Comparison of ENCODE assay signal across 8 cellular contexts in genomic region chr2:216108967-216109921, GRCh38. TPM values are rescaled to one million over a fixed set of nuclear protein-coding genes. Genes with fewer than 3 reads are reported as not detected.
DNase-seq lines count a peak whose midpoint lies in the region; ATAC-seq, FAIRE-seq and TF ChIP-seq lines count a peak whose summit lies in the region.

Gene XRCC5 (plus strand): TSS chr2:216109348. CDS start chr2:216109437, 89 bp downstream.

- WGBS in SK-N-SH (ENCODE audit: low lambda C conversion rate) = 1% methylated on average over 49 of the region's 57 CpGs
- WGBS in neuronal stem cell (ENCODE audit: extremely low coverage in 2 of 2, insufficient read length in 2 of 2, insufficient replicate concordance in 1 of 2), 2 donors = no CpG with 5 or more reads among the region's 57 CpGs

- H3K27me3 Mint-ChIP-seq in activated naive CD4-positive, alpha-beta T cell treated with anti-CD3 and anti-CD28 coated beads, Interleukin-2, amount 10 ng/mL, durations not matched to agents 7 days and 5 days = peaks cover 4% of the 10 kb centered on the region

- no peaks in the 10 kb centered on the region for H3K79me1 ChIP-seq in neuronal stem cell (ENCODE audit: low read depth, low read length)

- peaks cover 19% of the 10 kb centered on the region for H3F3A ChIP-seq in SK-N-SH (replicated peaks; ENCODE audit: insufficient read depth)

- peak within 1 kb of the TSS; percentile 99 for H3K4me3 Mint-ChIP-seq in activated naive CD4-positive, alpha-beta T cell treated with anti-CD3 and anti-CD28 coated beads, Interleukin-2, amount 10 ng/mL, durations not matched to agents 7 days and 5 days

- H3K9ac ChIP-seq in SK-N-SH (peak within 1 kb of the TSS; percentile 92), neuronal stem cell (ENCODE audit: low read depth, low read length, poor library complexity) (peak within 1 kb of the TSS; percentile 91), subcutaneous abdominal adipose tissue (ENCODE audit: low read length in 5 of 5) (peak within 1 kb of the TSS; percentile 88 to 99 (median 97))

- H3K9me2 ChIP-seq in SK-N-SH = no peaks in the 10 kb centered on the region

- no peak within 1 kb of the TSS for H4K91ac ChIP-seq in neuronal stem cell (ENCODE audit: low read depth, low read length, poor library complexity)

- H4K20me1 ChIP-seq in SK-N-SH (ENCODE audit: insufficient read depth) = peaks cover 11% of the 10 kb centered on the region

- H3K4me2 ChIP-seq in SK-N-SH (peak within 1 kb of the TSS; percentile 86), neuronal stem cell (ENCODE audit: insufficient read depth, low read length, poor library complexity, severe bottlenecking) (peak within 1 kb of the TSS; percentile 60)

- peaks cover 9 to 23% of the 10 kb centered on the region in 2 experiments for H3K4me1 ChIP-seq in SK-N-SH (ENCODE audit: control insufficient read depth in 1 of 2, insufficient read depth in 2 of 2, low read depth in 1 of 2, low read length in 1 of 2)
- H3K4me1 ChIP-seq in neuronal stem cell (ENCODE audit: control insufficient read depth in 2 of 2, insufficient read depth in 1 of 2, low read depth in 1 of 2, low read length in 2 of 2) = peaks cover 17 to 26% of the 10 kb centered on the region in 2 donors
- peaks cover 2 to 30% (median 25%) of the 10 kb centered on the region in 5 donors for H3K4me1 ChIP-seq in subcutaneous abdominal adipose tissue (ENCODE audit: control insufficient read depth in 5 of 5, insufficient read depth in 5 of 5, low read length in 5 of 5)

- FAIRE-seq in frontal cortex (lab: Jason Lieb, UNC) = peak; percentile 82

- no peak within 1 kb of the TSS for H3K4ac ChIP-seq in neuronal stem cell (ENCODE audit: low read length)

- H3K27ac ChIP-seq in SK-N-SH (ENCODE audit: low read depth in 2 of 2, low read length in 1 of 2) (peak within 1 kb of the TSS; percentile 89 to 96), neuronal stem cell (replicated peaks; ENCODE audit: low read length) (peak within 1 kb of the TSS; percentile 71), subcutaneous abdominal adipose tissue (ENCODE audit: low read depth, low read length) (peak within 1 kb of the TSS; percentile 91)

- H3K36me3 Mint-ChIP-seq in activated naive CD4-positive, alpha-beta T cell treated with anti-CD3 and anti-CD28 coated beads, Interleukin-2, amount 10 ng/mL, durations not matched to agents 7 days and 5 days = peaks cover 44% of the 10 kb centered on the region

- H3K14ac ChIP-seq in neuronal stem cell (ENCODE audit: low read length) = no peak within 1 kb of the TSS

- peak within 1 kb of the TSS; percentile 66 for H2AK5ac ChIP-seq in neuronal stem cell (ENCODE audit: low read depth, low read length)

- no peak within 1 kb of the TSS for H2BK15ac ChIP-seq in neuronal stem cell (ENCODE audit: low read length)

- TF ChIP-seq CTCF in SK-N-SH (IDR thresholded peaks at IDR 0.05) = no peak

- H3K36me3 ChIP-seq in SK-N-SH (replicated peaks in 1 of 2; ENCODE audit: control insufficient read depth in 1 of 2, insufficient read depth in 2 of 2, low read length in 1 of 2) = peaks cover 36 to 38% of the 10 kb centered on the region in 2 experiments
- H3K36me3 ChIP-seq in neuronal stem cell (replicated peaks in 1 of 2; ENCODE audit: control insufficient read depth in 2 of 2, insufficient read depth in 2 of 2, low read length in 2 of 2) = peaks cover 22 to 41% of the 10 kb centered on the region in 2 donors
- peaks cover 16 to 32% (median 30%) of the 10 kb centered on the region in 5 donors for H3K36me3 ChIP-seq in subcutaneous abdominal adipose tissue (ENCODE audit: control insufficient read depth in 5 of 5, insufficient read depth in 5 of 5, low read length in 5 of 5)

- H3K18ac ChIP-seq in neuronal stem cell (ENCODE audit: low read length) = peak within 1 kb of the TSS; percentile 93

- H3K27me3 ChIP-seq in SK-N-SH (ENCODE audit: insufficient read depth) (no peaks in the 10 kb centered on the region), neuronal stem cell (ENCODE audit: control insufficient read depth in 3 of 3, insufficient read depth in 3 of 3, low read depth in 1 of 3, low read length in 3 of 3) (no peaks in the 10 kb centered on the region), subcutaneous abdominal adipose tissue (ENCODE audit: control insufficient read depth in 5 of 5, insufficient read depth in 4 of 5, low read length in 5 of 5) (no peaks in the 10 kb centered on the region)

- H3K27ac Mint-ChIP-seq in activated naive CD4-positive, alpha-beta T cell treated with anti-CD3 and anti-CD28 coated beads, Interleukin-2, amount 10 ng/mL, durations not matched to agents 7 days and 5 days = peak within 1 kb of the TSS; percentile 97

- no peak within 1 kb of the TSS for H2BK5ac ChIP-seq in neuronal stem cell (ENCODE audit: low read length)

- no peak within 1 kb of the TSS for H2BK120ac ChIP-seq in neuronal stem cell (ENCODE audit: low read depth, low read length)

- H2BK12ac ChIP-seq in neuronal stem cell (ENCODE audit: low read length) = no peak within 1 kb of the TSS

- peak within 1 kb of the TSS; percentile 57 for H4K8ac ChIP-seq in neuronal stem cell (ENCODE audit: low read depth, low read length)

- H3K79me2 ChIP-seq in SK-N-SH (ENCODE audit: insufficient read depth) = peaks cover 48% of the 10 kb centered on the region

- peaks cover 56% of the 10 kb centered on the region for H3K4me1 Mint-ChIP-seq in activated naive CD4-positive, alpha-beta T cell treated with anti-CD3 and anti-CD28 coated beads, Interleukin-2, amount 10 ng/mL, durations not matched to agents 7 days and 5 days

- peak in 1 of 2 experiments; percentile 39; a peak in 1 of 4 replicates for TF ChIP-seq EP300 in SK-N-SH (IDR thresholded peaks at IDR 0.05; ENCODE audit: borderline replicate concordance in 1 of 2, low read depth in 1 of 2, low read length in 1 of 2)

- peak within 1 kb of the TSS; percentile 74 for H2AFZ ChIP-seq in SK-N-SH (ENCODE audit: low read depth)
- H2AFZ ChIP-seq in neuronal stem cell (ENCODE audit: low read length) = peak within 1 kb of the TSS; percentile 81

- peak; percentile 69 for DNase-seq in GM04503 (ENCODE audit: low read depth)
- peak; percentile 93 for DNase-seq in NCI-H1092 (lab: John Stamatoyannopoulos, UW)
- DNase-seq in SK-N-SH = peak; percentile 93
- peak; percentile 97 for DNase-seq in activated naive CD4-positive, alpha-beta T cell treated with anti-CD3 and anti-CD28 coated beads, Interleukin-2, amount 10 ng/mL, durations not matched to agents 7 days and 5 days
- DNase-seq in frontal cortex (ENCODE audit: low spot score in 2 of 2) = peak; percentile 60 to 77
- DNase-seq in neuronal stem cell (ENCODE audit: low spot score) = peak; percentile 98

- H3K9me3 ChIP-seq in SK-N-SH = no peaks in the 10 kb centered on the region
- H3K9me3 ChIP-seq in neuronal stem cell (replicated peaks in 1 of 2; ENCODE audit: control insufficient read depth in 2 of 2, insufficient read depth in 1 of 2, low read depth in 1 of 2, low read length in 2 of 2) = no peaks in the 10 kb centered on the region
- H3K9me3 ChIP-seq in subcutaneous abdominal adipose tissue (ENCODE audit: control insufficient read depth in 5 of 5, low read length in 5 of 5) = no peaks in the 10 kb centered on the region

- ATAC-seq in HG02588 (IDR thresholded peaks at IDR 0.05; ENCODE audit: unreplicated experiment) = peak; percentile 53

- POLR2A ChIA-PET in SK-N-SH (lab: Yijun Ruan, JAX) = interaction anchor here (2.5 kb wide), 1 partner anchor 27 kb away, joined by 17 read pairs; the partner anchor contains the start of genes PECR and TMEM169

- CTCF ChIA-PET in SK-N-SH (lab: Yijun Ruan, JAX) = interaction anchor here (0.7 to 2.3 kb wide), 21 partner anchors 10 to 578 kb away, joined by 3 to 14 read pairs (median 4); partner anchors contain the start of genes MARCHF4, PECR and TMEM169
- CTCF ChIA-PET in activated naive CD4-positive, alpha-beta T cell treated with anti-CD3 and anti-CD28 coated beads, Interleukin-2, amount 10 ng/mL, durations not matched to agents 7 days and 5 days (lab: Charles Lee) = interaction anchor here (0.7 to 4.4 kb wide), 20 partner anchors 9 to 557 kb away, joined by 3 to 45 read pairs (median 5); partner anchors contain the start of genes PECR and TMEM169

- H3K23ac ChIP-seq in neuronal stem cell (ENCODE audit: low read depth, low read length, poor library complexity) = peak within 1 kb of the TSS; percentile 95

- H3K4me3 ChIP-seq in SK-N-SH (ENCODE audit: low read depth in 2 of 2, low read length in 1 of 2) (peak within 1 kb of the TSS; percentile 83 to 97), neuronal stem cell (ENCODE audit: low read length in 2 of 2) (peak within 1 kb of the TSS; percentile 85 to 96), subcutaneous abdominal adipose tissue (ENCODE audit: low read depth in 1 of 5, low read length in 5 of 5) (peak within 1 kb of the TSS; percentile 90 to 98 (median 97))

- no peak for TF ChIP-seq RAD21 in SK-N-SH (IDR thresholded peaks at IDR 0.05; ENCODE audit: low read length)

- H3K9me3 Mint-ChIP-seq in activated naive CD4-positive, alpha-beta T cell treated with anti-CD3 and anti-CD28 coated beads, Interleukin-2, amount 10 ng/mL, durations not matched to agents 7 days and 5 days = no peaks in the 10 kb centered on the region

TF ChIP-seq in SK-N-SH, 30 proteins besides CTCF, POLR2A, EP300 and RAD21 (continues in another document):
- no peak for TF ChIP-seq USF1 (IDR thresholded peaks at IDR 0.05; ENCODE audit: borderline replicate concordance, low read depth)
- TF ChIP-seq RFX5 (IDR thresholded peaks at IDR 0.05; ENCODE audit: low read length) = no peak
- peak; percentile 94 for TF ChIP-seq POLR2AphosphoS5 (IDR thresholded peaks at IDR 0.05; ENCODE audit: low read depth, low read length)
- peak; percentile 100 for TF ChIP-seq NRF1 (IDR thresholded peaks at IDR 0.05; ENCODE audit: low read depth, low read length)
- no peak for TF ChIP-seq TCF12 (IDR thresholded peaks at IDR 0.05)
- peak; percentile 80; the same call in 1 of the 2 replicates for TF ChIP-seq MXI1 (IDR thresholded peaks at IDR 0.05; ENCODE audit: low read depth, low read length)
- no peak for TF ChIP-seq EZH2phosphoT487 (IDR thresholded peaks at IDR 0.05; ENCODE audit: borderline replicate concordance, low read depth)
- TF ChIP-seq FOXM1 (IDR thresholded peaks at IDR 0.05; ENCODE audit: low read depth) = no peak
- TF ChIP-seq TAF1 (IDR thresholded peaks at IDR 0.05; ENCODE audit: borderline replicate concordance, low read depth, low read length) = peak; percentile 92
- TF ChIP-seq GATA2 (CRISPR knock-in tag; IDR thresholded peaks at IDR 0.05) = no peak
- no peak for TF ChIP-seq FOXJ3 (CRISPR knock-in tag; IDR thresholded peaks at IDR 0.05)

RNA-seq across cellular contexts. Expression of gene XRCC5, which starts in this region (rescaled TPM):
- 125 and 167 TPM in 2 replicates for polyA plus RNA-seq in SK-N-SH (2012; rRNA removed)
- polyA plus RNA-seq in SK-N-SH (2012; cell fraction: cytosol; rRNA removed) = 160 and 162 TPM in 2 replicates
- 124 and 210 TPM in 2 replicates for polyA plus RNA-seq in SK-N-SH (2012; cell fraction: nucleus; rRNA removed)
- total RNA-seq in frontal cortex = 415 TPM
- 260 TPM for polyA plus RNA-seq in neuronal stem cell (2013, experiment 1 of 2)
- 259 TPM for polyA plus RNA-seq in neuronal stem cell (2013, experiment 2 of 2)

Comparison
In these comparisons a context has a peak if more than half of its experiments do, and no peak if none do; other contexts are left out.
1. Peak in every context shown above with its lines: DNase-seq, ATAC-seq, H3K4me3 ChIP-seq and H3K27ac ChIP-seq.